16 cellular contexts compared by ENCODE assay signal in the genomic region with DNA sequence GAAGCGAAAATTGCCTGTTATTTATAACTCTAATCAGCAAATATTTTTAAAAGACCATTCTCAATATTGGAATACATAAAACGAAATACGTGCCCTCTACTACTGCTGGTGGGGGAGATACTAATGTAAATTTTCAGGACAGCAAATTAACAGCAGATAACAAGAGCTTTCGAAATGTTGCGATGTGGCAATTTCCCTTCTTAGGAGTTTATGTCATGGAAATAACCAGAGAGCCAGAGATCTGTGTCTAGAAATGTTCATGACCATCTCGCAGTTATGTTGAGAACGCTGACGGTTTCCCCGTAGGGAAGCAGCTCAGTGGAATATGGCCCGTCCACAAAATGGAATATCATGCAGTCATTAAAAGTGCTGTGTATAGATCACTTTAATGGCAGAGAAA.
"Had no signal": no experiment of that assay in that cellular context is flagged by ENCODE, and none has a peak within 500 bp of the region (broad histone marks: within the 10 kb centered on the region; RNA-seq: fewer than 3 reads in every experiment).

No MANE protein-coding gene starts in this region.

- H3K9me3 Mint-ChIP-seq: T-helper 2 cell treated with Interferon-gamma antibody and Interleukin-4, amounts not matched to agents 5 μg/mL and 100 μg/mL, for 36 hours had no signal

- H3K36me3 Mint-ChIP-seq: activated naive CD8-positive, alpha-beta T cell; type B pancreatic cell had no signal

- DNase-seq: activated CD4-positive, alpha-beta T cell treated with anti-CD3 and anti-CD28 coated beads, Interleukin-2, amount 50 U/mL, for 4 hours; activated CD4-positive, CD25-positive, alpha-beta regulatory T cell treated with anti-CD3 and anti-CD28 coated beads, Interleukin-2, amount 50 U/mL, for 72 hours; activated gamma-delta T cell; activated T-cell treated with anti-CD3 and anti-CD28 coated beads, Interleukin-2, amount 50 U/mL, for 48 hours; anterior cingulate cortex; dorsolateral prefrontal cortex; kidney glomerular epithelial cell; stimulated activated naive CD4-positive, alpha-beta T cell; substantia nigra had no signal

- H3K4me3 Mint-ChIP-seq: activated naive CD8-positive, alpha-beta T cell; neural crest cell; T-helper 2 cell treated with Interferon-gamma antibody and Interleukin-4, amounts not matched to agents 5 μg/mL and 100 μg/mL, for 36 hours; type B pancreatic cell had no signal

- ATAC-seq: esophagus mucosa, gastroesophageal sphincter, sciatic nerve had no signal

- H3K27ac Mint-ChIP-seq: activated naive CD8-positive, alpha-beta T cell; T-helper 2 cell treated with Interferon-gamma antibody and Interleukin-4, amounts not matched to agents 5 μg/mL and 100 μg/mL, for 36 hours; type B pancreatic cell had no signal
